28 cellular contexts compared by ENCODE assay signal in genomic region chr2:224657349-224657748, GRCh38. TPM values are rescaled to one million over a fixed set of nuclear protein-coding genes. Genes with fewer than 3 reads are reported as not detected.
"Had no signal": no experiment of that assay in that cellular context is flagged by ENCODE, and none has a peak within 500 bp of the region (broad histone marks: within the 10 kb centered on the region; RNA-seq: fewer than 3 reads in every experiment).

No MANE protein-coding gene starts in this region.

- H3K27ac Mint-ChIP-seq: activated CD4-positive, alpha-beta memory T cell treated with anti-CD3 and anti-CD28 coated beads for 36 hours; activated naive CD4-positive, alpha-beta T cell treated with anti-CD3 and anti-CD28 coated beads for 36 hours; activated naive CD8-positive, alpha-beta T cell treated with anti-CD3 and anti-CD28 coated beads, Interleukin-2, amount 10 ng/mL, durations not matched to agents 7 days and 5 days; activated T-cell treated with anti-CD3 and anti-CD28 coated beads, Interleukin-2, amount 50 U/mL, for 72 hours; effector memory CD8-positive, alpha-beta T cell; mesothelial cell of epicardium; naive thymus-derived CD8-positive, alpha-beta T cell had no signal

- H3K4me3 Mint-ChIP-seq: activated CD4-positive, alpha-beta memory T cell treated with anti-CD3 and anti-CD28 coated beads for 36 hours; activated naive CD4-positive, alpha-beta T cell treated with anti-CD3 and anti-CD28 coated beads for 36 hours; activated naive CD8-positive, alpha-beta T cell treated with anti-CD3 and anti-CD28 coated beads, Interleukin-2, amount 10 ng/mL, durations not matched to agents 7 days and 5 days; activated T-cell treated with anti-CD3 and anti-CD28 coated beads, Interleukin-2, amount 50 U/mL, for 72 hours; effector memory CD8-positive, alpha-beta T cell; mesothelial cell of epicardium; naive thymus-derived CD8-positive, alpha-beta T cell had no signal

- H3K27ac ChIP-seq: colonic mucosa, dorsolateral prefrontal cortex, esophagus muscularis mucosa, gastrocnemius medialis, left ventricle myocardium inferior, ovary, prostate gland, spleen, testis, uterus had no signal

- H3K4me3 ChIP-seq: colonic mucosa, dorsolateral prefrontal cortex, esophagus muscularis mucosa, gastrocnemius medialis, left ventricle myocardium inferior, ovary, prostate gland, spleen, testis, uterus had no signal

- H3K36me3 ChIP-seq: colonic mucosa, esophagus muscularis mucosa, gastrocnemius medialis, left ventricle myocardium inferior, ovary, prostate gland, spleen, uterus had no signal

- ATAC-seq: activated T-cell treated with anti-CD3 and anti-CD28 coated beads, Interleukin-2, amount 50 U/mL, for 72 hours; effector memory CD8-positive, alpha-beta T cell; gastrocnemius medialis; naive thymus-derived CD8-positive, alpha-beta T cell had no signal

- H3K27me3 ChIP-seq: colonic mucosa, gastrocnemius medialis, ovary, testis, uterus had no signal

- DNase-seq: activated CD4-positive, alpha-beta memory T cell treated with anti-CD3 and anti-CD28 coated beads for 36 hours; activated CD4-positive, alpha-beta T cell treated with anti-CD3 and anti-CD28 coated beads for 4 hours; activated CD4-positive, CD25-positive, alpha-beta regulatory T cell; activated effector memory CD4-positive, alpha-beta T cell treated with Interleukin-2 at 50 U/mL for 16 hours; activated naive CD4-positive, alpha-beta T cell treated with anti-CD3 and anti-CD28 coated beads for 36 hours; activated naive CD8-positive, alpha-beta T cell treated with anti-CD3 and anti-CD28 coated beads, Interleukin-2, amount 10 ng/mL, durations not matched to agents 7 days and 5 days; activated T-cell treated with anti-CD3 and anti-CD28 coated beads, Interleukin-2, amount 50 U/mL, for 72 hours; amniotic stem cell; colonic mucosa; dorsolateral prefrontal cortex; effector memory CD8-positive, alpha-beta T cell; gastrocnemius medialis; hippocampal formation; left ventricle myocardium inferior; naive thymus-derived CD8-positive, alpha-beta T cell; ovary; spleen; stimulated activated CD4-positive, alpha-beta T cell treated with anti-CD3 and anti-CD28 coated beads, Interleukin-4, amount 100 ng/mL, for 1 hour; stimulated activated naive CD4-positive, alpha-beta T cell; testis; trophoblast cell; uterus had no signal

- H3K4me1 Mint-ChIP-seq: activated naive CD8-positive, alpha-beta T cell treated with anti-CD3 and anti-CD28 coated beads, Interleukin-2, amount 10 ng/mL, durations not matched to agents 7 days and 5 days; mesothelial cell of epicardium; naive thymus-derived CD8-positive, alpha-beta T cell had no signal

- H3K27me3 Mint-ChIP-seq: naive thymus-derived CD8-positive, alpha-beta T cell had no signal

- H3K9me3 Mint-ChIP-seq: activated CD4-positive, alpha-beta memory T cell treated with anti-CD3 and anti-CD28 coated beads for 36 hours; activated naive CD4-positive, alpha-beta T cell treated with anti-CD3 and anti-CD28 coated beads for 36 hours; activated naive CD8-positive, alpha-beta T cell treated with anti-CD3 and anti-CD28 coated beads, Interleukin-2, amount 10 ng/mL, durations not matched to agents 7 days and 5 days; effector memory CD8-positive, alpha-beta T cell had no signal

- H3K36me3 Mint-ChIP-seq: activated CD4-positive, alpha-beta memory T cell treated with anti-CD3 and anti-CD28 coated beads for 36 hours; activated naive CD8-positive, alpha-beta T cell treated with anti-CD3 and anti-CD28 coated beads, Interleukin-2, amount 10 ng/mL, durations not matched to agents 7 days and 5 days had no signal

RNA-seq across cellular contexts. Expression of gene CCDC195, which starts 58.8 kb away (rescaled TPM):
- total RNA-seq: activated CD4-positive, alpha-beta memory T cell treated with anti-CD3 and anti-CD28 coated beads for 36 hours; activated naive CD4-positive, alpha-beta T cell treated with anti-CD3 and anti-CD28 coated beads for 36 hours; activated naive CD8-positive, alpha-beta T cell treated with anti-CD3 and anti-CD28 coated beads, Interleukin-2, amount 10 ng/mL, durations not matched to agents 7 days and 5 days; activated T-cell treated with anti-CD3 and anti-CD28 coated beads, Interleukin-2, amount 50 U/mL, for 72 hours; bronchial epithelial cell; colonic mucosa; dorsolateral prefrontal cortex; endothelial cell of umbilical vein; esophagus muscularis mucosa; gastrocnemius medialis; left ventricle myocardium inferior; lung microvascular endothelial cell; mesothelial cell of epicardium; naive thymus-derived CD8-positive, alpha-beta T cell; ovary; prostate gland; spleen; testis; uterus had no signal
